ENCODE assay signal across 18 cellular contexts in the genomic region with DNA sequence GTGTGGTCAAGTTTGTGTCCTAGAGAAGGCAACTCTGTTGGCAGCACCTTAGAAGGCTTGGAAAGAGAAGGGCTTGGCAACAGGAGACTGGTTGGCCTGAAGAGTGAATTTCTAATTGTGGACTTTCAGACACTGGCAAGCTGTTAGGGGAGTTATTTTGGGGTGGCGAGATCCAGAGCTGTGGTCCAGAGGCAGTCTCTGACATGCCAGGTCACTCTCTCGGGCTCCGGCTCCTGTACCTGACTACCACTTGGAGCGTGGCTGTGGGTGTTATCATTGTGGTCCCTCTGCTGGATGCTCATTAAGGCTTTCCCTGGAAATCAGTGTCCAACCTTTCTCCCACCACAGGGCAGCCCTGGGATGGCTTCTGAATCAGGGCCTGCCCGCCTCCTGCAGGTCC.
"Had no signal": no experiment of that assay in that cellular context is flagged by ENCODE, and none has a peak within 500 bp of the region (broad histone marks: within the 10 kb centered on the region; RNA-seq: fewer than 3 reads in every experiment).

No MANE protein-coding gene starts in this region.

- H3K4me1 ChIP-seq: adrenal gland, upper lobe of left lung had no signal

- H3K4me3 ChIP-seq: adrenal gland, suprapubic skin, upper lobe of left lung had no signal

- FAIRE-seq: colon had no signal

- H3K27me3 ChIP-seq: adrenal gland, suprapubic skin, upper lobe of left lung had no signal

- H3K9me3 ChIP-seq: adrenal gland, suprapubic skin, upper lobe of left lung had no signal

- H3K27ac ChIP-seq: adrenal gland, parathyroid adenoma, suprapubic skin, upper lobe of left lung, VCaP had no signal

- DNase-seq: activated CD4-positive, alpha-beta T cell treated with anti-CD3 and anti-CD28 coated beads, Interleukin-2, amount 50 U/mL, for 1 hour; activated CD4-positive, CD25-positive, alpha-beta regulatory T cell treated with anti-CD3 and anti-CD28 coated beads, Interleukin-2, amount 50 U/mL, for 72 hours; activated gamma-delta T cell treated with Interleukin-2 at 50 U/mL for 16 hours; adrenal gland; caudate nucleus; foreskin melanocyte; mesendoderm; naive thymus-derived CD8-positive, alpha-beta T cell; stimulated activated CD4-positive, alpha-beta T cell treated with anti-CD3 and anti-CD28 coated beads, Interleukin-2, amount 100 ng/mL, for 24 hours; stimulated activated naive CD8-positive, alpha-beta T cell treated with anti-CD3 and anti-CD28 coated beads, Interleukin-15, amount 100 ng/mL, for 72 hours; SW 1271; T-helper 2 cell; upper lobe of left lung had no signal

- H2AFZ ChIP-seq: parathyroid adenoma had no signal

- H3K9ac ChIP-seq: parathyroid adenoma had no signal

- H3K36me3 ChIP-seq: adrenal gland, suprapubic skin, upper lobe of left lung had no signal

- ATAC-seq: activated naive CD4-positive, alpha-beta T cell treated with anti-CD3 and anti-CD28 coated beads, Interleukin-2, amount 50 U/mL, for 72 hours; naive thymus-derived CD8-positive, alpha-beta T cell; stimulated activated naive CD8-positive, alpha-beta T cell treated with anti-CD3 and anti-CD28 coated beads, Interleukin-15, amount 100 ng/mL, for 72 hours had no signal
